Comparison of ENCODE assay signal across 14 cellular contexts in genomic region chr2:65278450-65279030, GRCh38. TPM values are rescaled to one million over a fixed set of nuclear protein-coding genes. Genes with fewer than 3 reads are reported as not detected.
DNase-seq lines count a peak whose midpoint lies in the region; ATAC-seq, FAIRE-seq and TF ChIP-seq lines count a peak whose summit lies in the region.
"Had no signal": no experiment of that assay in that cellular context is flagged by ENCODE, and none has a peak within 500 bp of the region (broad histone marks: within the 10 kb centered on the region; RNA-seq: fewer than 3 reads in every experiment).

No MANE protein-coding gene starts in this region.

- H3K27me3 ChIP-seq in HepG2 (ENCODE audit: control insufficient read depth in 1 of 2, insufficient read depth in 2 of 2, low read length in 2 of 2) = no peaks in the 10 kb centered on the region

- H3K4me2 ChIP-seq in HepG2 (ENCODE audit: low read depth, low read length) = no peak overlapping the region

- TF ChIP-seq RAD21 in HepG2 (CRISPR knock-in tag; IDR thresholded peaks at IDR 0.05) = no peak

- TF ChIP-seq CTCF in HEK293 (tag by site-specific recombination; IDR thresholded peaks at IDR 0.05) (no peak), astrocyte of the spinal cord (IDR thresholded peaks at IDR 0.05; ENCODE audit: low read depth, low read length) (no peak), HepG2 (CRISPR knock-in tag; IDR thresholded peaks at IDR 0.05) (no peak)

- in situ Hi-C loops in astrocyte of the spinal cord (cut with HindIII; ENCODE audit: low sequenced_read_pairs) (no loop called here), HepG2 (cut with HindIII; ENCODE audit: extremely low pct_ligation_motif_present, low pct_unique_long_range_greater_than_20kb) (no loop called here)

- TF ChIP-seq POLR2A in HepG2 (IDR thresholded peaks at IDR 0.05; ENCODE audit: insufficient read depth in 1 of 2, low read depth in 2 of 2, low read length in 2 of 2) = no peak

- no peaks in the 10 kb centered on the region; a peak in 1 of 3 replicates for H3K36me3 ChIP-seq in HEK293 (ENCODE audit: control insufficient read depth in 2 of 2, insufficient read depth in 1 of 2, low read length in 2 of 2)
- no peaks in the 10 kb centered on the region for H3K36me3 ChIP-seq in HepG2 (replicated peaks in 1 of 2; ENCODE audit: control insufficient read depth in 1 of 2, insufficient read depth in 2 of 2, low read length in 2 of 2)

- intact Hi-C loops in HepG2 (cut with micrococcal nuclease; ENCODE audit: unreplicated experiment) = no loop called here

- CTCF ChIA-PET in HEK293 (lab: Yijun Ruan, JAX) = interaction anchor here (0.6 to 1.2 kb wide), 5 partner anchors 13 to 214 kb away, joined by 3 to 6 read pairs (median 4); no protein-coding TSS in a partner anchor
- CTCF ChIA-PET in HepG2 (lab: Yijun Ruan, JAX; ENCODE audit: low intra/inter-chr PET ratio, low total read pairs) = no interaction called here

- H3K79me2 ChIP-seq in HepG2 (ENCODE audit: insufficient read depth, low read length) = no peaks in the 10 kb centered on the region

- H3K9ac ChIP-seq in HepG2 (ENCODE audit: insufficient read depth, low read depth, low read length) = no peak overlapping the region

- DNase-seq in COLO829 (ENCODE audit: low spot score) (peak; percentile 83), astrocyte of the spinal cord (ENCODE audit: low read depth, low spot score) (peak; percentile 69), HepG2 (ENCODE audit: low spot score) (no peak), GOT3 (lab: John Stamatoyannopoulos, UW) (no peak), NCI-H345 (lab: John Stamatoyannopoulos, UW) (no peak), RPMI8226 (no peak)
- no peak for DNase-seq in activated effector memory CD4-positive, alpha-beta T cell treated with Interleukin-2 at 50 U/mL for 16 hours
- DNase-seq: activated CD8-positive, alpha-beta memory T cell treated with anti-CD3 and anti-CD28 coated beads, Interleukin-2, amount 50 U/mL, for 4 hours; amniotic stem cell; C1 segment of cervical spinal cord; NCI-H1105 treated with DMSO at 0.1 percent for 48 hours; NCI-H748 treated with DMSO at 0.1 percent for 48 hours; nephron progenitor cell had no signal

- ATAC-seq in HepG2 = peak; percentile 16; the same call in 2 of the 3 replicates

- no peak overlapping the region for H2AFZ ChIP-seq in HepG2 (ENCODE audit: low read length)

- FAIRE-seq in HepG2 (lab: Jason Lieb, UNC) = no peak

- no peaks in the 10 kb centered on the region for H3K4me1 ChIP-seq in HEK293 (ENCODE audit: control insufficient read depth, insufficient read depth, low read length)
- peaks cover 30% of the 10 kb centered on the region for H3K4me1 ChIP-seq in HepG2 (ENCODE audit: insufficient read depth, low read length)

- TF ChIP-seq EP300 in HepG2 (IDR thresholded peaks at IDR 0.05; ENCODE audit: low read depth in 2 of 2, low read length in 2 of 2) (no peak), HepG2 (CRISPR knock-in tag; IDR thresholded peaks at IDR 0.05; ENCODE audit: borderline replicate concordance) (no peak)

- POLR2A ChIA-PET in HEK293 (lab: Yijun Ruan, JAX) (interaction anchor here (1.3 kb wide), 1 partner anchor 51 kb away, joined by 3 read pairs; the partner anchor contains the start of gene ACTR2), HepG2 (lab: Yijun Ruan, JAX) (interaction anchor here (0.8 to 1.0 kb wide), 2 partner anchors 23 to 153 kb away, joined by 3 read pairs; partner anchors contain the start of gene SPRED2)

- BruUV-seq in HepG2 (replicated peaks; lab: Mats Ljungman, UMichigan) = no TSS peak

- H3K4me3 ChIP-seq in HEK293 (ENCODE audit: low read depth, low read length) (no peak overlapping the region), astrocyte of the spinal cord (ENCODE audit: low read depth, low read length) (no peak overlapping the region), HepG2 (replicated peaks in 1 of 3; ENCODE audit: insufficient read depth in 1 of 3, low read depth in 2 of 3, low read length in 3 of 3) (no peak overlapping the region)

- WGBS in HepG2 (ENCODE audit: low lambda C conversion rate) = 73% methylated on average over 8 of the region's 8 CpGs

- H4K20me1 ChIP-seq in HepG2 (ENCODE audit: insufficient read depth, low read length) = no peaks in the 10 kb centered on the region

- H3K27ac ChIP-seq in HEK293 (ENCODE audit: extremely low read depth, low read depth, low read length) = no peak overlapping the region
- no peak overlapping the region for H3K27ac ChIP-seq in HepG2 (ENCODE audit: extremely low read length, insufficient read depth, low read length)

- no peaks in the 10 kb centered on the region for H3K9me3 ChIP-seq in HEK293 (ENCODE audit: control insufficient read depth, insufficient read depth, low read depth, low read length)
- no peaks in the 10 kb centered on the region for H3K9me3 ChIP-seq in HepG2 (ENCODE audit: low read length)

TF ChIP-seq in HEK293, 187 proteins besides CTCF, POLR2A, EP300 and RAD21:
- TF ChIP-seq ZFHX2 (tag by site-specific recombination; conservative IDR thresholded peaks at IDR 0.05) = peak; percentile 68
- no peak for TF ChIP-seq GFI1B (tag by site-specific recombination; IDR thresholded peaks at IDR 0.05)
- no peak for TF ChIP-seq ZNF140 (tag by site-specific recombination; IDR thresholded peaks at IDR 0.05)
- TF ChIP-seq ZNF426 (tag by site-specific recombination; IDR thresholded peaks at IDR 0.05) = no peak
- no peak for TF ChIP-seq KLF8 (tag by site-specific recombination; IDR thresholded peaks at IDR 0.05)
- TF ChIP-seq EGR2 (tag by site-specific recombination; IDR thresholded peaks at IDR 0.05; ENCODE audit: low read depth) = peak; percentile 41; the same call in 1 of the 2 replicates

TF ChIP-seq in HepG2, 621 proteins besides CTCF, POLR2A, EP300 and RAD21:
- 0 out of 2 replicates have a peak, but pooled peaks have one; percentile 5 for TF ChIP-seq POLR2G (IDR thresholded peaks at IDR 0.05; ENCODE audit: low read depth, low read length)
- TF ChIP-seq ZNF441 (CRISPR knock-in tag; IDR thresholded peaks at IDR 0.05; ENCODE audit: borderline replicate concordance) = no peak

RNA-seq across cellular contexts. Expression of gene ACTR2, which starts 50.9 kb away (rescaled TPM):
- total RNA-seq in HepG2 (2016; rRNA removed; fragmentation: Illumina TruSeq; extraction: Trizol) = 100 and 211 TPM in 2 replicates
- total RNA-seq in HepG2 (2016; cell fraction: cytosol; rRNA removed; fragmentation: Illumina TruSeq; extraction: Trizol; ENCODE audit: low read depth) = 13.3 and 14.6 TPM in 2 replicates
- 102 and 212 TPM in 2 replicates for total RNA-seq in HepG2 (2016; cell fraction: insoluble cytoplasmic fraction; rRNA removed; fragmentation: Illumina TruSeq; extraction: Trizol)
- total RNA-seq in HepG2 (2016; cell fraction: membrane; rRNA removed; fragmentation: Illumina TruSeq; extraction: Trizol) = 43.2 and 50.9 TPM in 2 replicates
- total RNA-seq in HepG2 (2016; cell fraction: nucleus; rRNA removed; fragmentation: Illumina TruSeq; extraction: Trizol) = 65.3 and 72.8 TPM in 2 replicates
- 47.2 and 51.2 TPM in 2 replicates for polyA plus RNA-seq in HepG2 (2011; rRNA removed)
- polyA plus RNA-seq in HepG2 (2011; cell fraction: cytosol; rRNA removed) = 21.5 and 40.8 TPM in 2 replicates
- polyA plus RNA-seq in HepG2 (2011; cell fraction: nucleus; rRNA removed) = 9.5 and 18.1 TPM in 2 replicates
- 133 and 175 TPM in 2 replicates for polyA plus RNA-seq in HepG2 (2012)
- polyA plus RNA-seq in HepG2 (2016; cell fraction: cytosol; fragmentation: Illumina TruSeq; extraction: Trizol; ENCODE audit: low read depth) = 9.2 and 11.1 TPM in 2 replicates
- polyA plus RNA-seq in HepG2 (2016; cell fraction: insoluble cytoplasmic fraction; fragmentation: Illumina TruSeq; extraction: Trizol; ENCODE audit: low read depth) = 284 and 307 TPM in 2 replicates
- 36.0 and 43.6 TPM in 2 replicates for polyA plus RNA-seq in HepG2 (2016; cell fraction: membrane; fragmentation: Illumina TruSeq; extraction: Trizol; ENCODE audit: low read depth)
- polyA plus RNA-seq in HepG2 (2016; cell fraction: nucleus; fragmentation: Illumina TruSeq; extraction: Trizol; ENCODE audit: insufficient read depth, low read depth) = 111 and 115 TPM in 2 replicates
- 23.0 and 24.6 TPM in 2 replicates for polyA minus RNA-seq in HepG2 (2011; rRNA and poly(A)+ RNA removed; ENCODE audit: low replicate concordance)
- 84.2 and 88.6 TPM in 2 replicates for polyA minus RNA-seq in HepG2 (2011; cell fraction: cytosol; rRNA and poly(A)+ RNA removed)
- polyA minus RNA-seq in HepG2 (2011; cell fraction: nucleus; rRNA and poly(A)+ RNA removed) = 34.8 and 35.1 TPM in 2 replicates

Comparison
In these comparisons a context has a peak if more than half of its experiments do, and no peak if none do; other contexts are left out.
1. DNase-seq: peak in COLO829 (single experiment) and astrocyte of the spinal cord (single experiment); none in HepG2 (single experiment), activated effector memory CD4-positive, alpha-beta T cell treated with Interleukin-2 at 50 U/mL for 16 hours (single experiment), GOT3 (single experiment), NCI-H345 (single experiment) and RPMI8226 (single experiment).